9 cellular contexts compared by ENCODE assay signal in genomic region chr17:35448899-35449227, GRCh38. TPM values are rescaled to one million over a fixed set of nuclear protein-coding genes. Genes with fewer than 3 reads are reported as not detected.
DNase-seq lines count a peak whose midpoint lies in the region; ATAC-seq and TF ChIP-seq lines count a peak whose summit lies in the region.
"Had no signal": no experiment of that assay in that cellular context is flagged by ENCODE, and none has a peak within 500 bp of the region (broad histone marks: within the 10 kb centered on the region; RNA-seq: fewer than 3 reads in every experiment).

No MANE protein-coding gene starts in this region.

- H3K36me3 ChIP-seq in lower lobe of right lung (no peaks in the 10 kb centered on the region), thymus (ENCODE audit: control insufficient read depth, insufficient read depth) (no peaks in the 10 kb centered on the region), gastroesophageal sphincter (no peaks in the 10 kb centered on the region)

- H3K4me1 ChIP-seq in lower lobe of right lung (peaks cover 14% of the 10 kb centered on the region), thymus (ENCODE audit: control insufficient read depth, insufficient read depth, low read length) (peaks cover 6% of the 10 kb centered on the region), gastroesophageal sphincter (peaks cover 0 to 26% (median 0%) of the 10 kb centered on the region in 3 donors)

- TF ChIP-seq EP300 in gastroesophageal sphincter (IDR thresholded peaks at IDR 0.05), result no peak

- peak overlapping the region; percentile 73 for H3K4me3 Mint-ChIP-seq in activated T-cell treated with anti-CD3 and anti-CD28 coated beads, Interleukin-2, amount 50 U/mL, for 24 hours
- H3K4me3 Mint-ChIP-seq in activated naive CD8-positive, alpha-beta T cell treated with anti-CD3 and anti-CD28 coated beads for 36 hours, result no peak overlapping the region

- H3K27me3 Mint-ChIP-seq in activated T-cell treated with anti-CD3 and anti-CD28 coated beads, Interleukin-2, amount 50 U/mL, for 24 hours, result no peaks in the 10 kb centered on the region
- no peaks in the 10 kb centered on the region for H3K27me3 Mint-ChIP-seq in activated naive CD8-positive, alpha-beta T cell treated with anti-CD3 and anti-CD28 coated beads for 36 hours

- peak overlapping the region; percentile 81 for H3K27ac Mint-ChIP-seq in activated T-cell treated with anti-CD3 and anti-CD28 coated beads, Interleukin-2, amount 50 U/mL, for 24 hours
- peak overlapping the region; percentile 76 for H3K27ac Mint-ChIP-seq in activated naive CD8-positive, alpha-beta T cell treated with anti-CD3 and anti-CD28 coated beads for 36 hours

- H3K4me1 Mint-ChIP-seq in activated T-cell treated with anti-CD3 and anti-CD28 coated beads, Interleukin-2, amount 50 U/mL, for 24 hours (ENCODE audit: low read depth), result peaks cover 27% of the 10 kb centered on the region
- H3K4me1 Mint-ChIP-seq in activated naive CD8-positive, alpha-beta T cell treated with anti-CD3 and anti-CD28 coated beads for 36 hours, result peaks cover 11% of the 10 kb centered on the region

- H3K27me3 ChIP-seq in lower lobe of right lung (ENCODE audit: low read depth) (peaks cover 8% of the 10 kb centered on the region), thymus (ENCODE audit: control insufficient read depth, insufficient read depth) (peaks cover 4% of the 10 kb centered on the region), gastroesophageal sphincter (peaks cover 44% of the 10 kb centered on the region)

- intact Hi-C loops in lower lobe of right lung (cut with DNase I), result no loop called here

- no peak for DNase-seq in activated T-cell treated with anti-CD3 and anti-CD28 coated beads, Interleukin-2, amount 50 U/mL, for 24 hours
- DNase-seq in activated T-cell treated with anti-CD3 and anti-CD28 coated beads for 4 hours (no peak), lower lobe of right lung (no peak), NCI-H1048 (lab: John Stamatoyannopoulos, UW) (no peak)
- no peak for DNase-seq in activated naive CD8-positive, alpha-beta T cell treated with anti-CD3 and anti-CD28 coated beads for 36 hours
- DNase-seq: NCI-H446 treated with DMSO at 0.1 percent for 48 hours had no signal

- H3K27ac ChIP-seq in lower lobe of right lung (peak overlapping the region; percentile 76), thymus (ENCODE audit: low read depth) (no peak overlapping the region), gastroesophageal sphincter (peak overlapping the region in 2 of 4 donors; percentile 38 to 74)

- H3K9me3 ChIP-seq in lower lobe of right lung, result no peaks in the 10 kb centered on the region
- no peaks in the 10 kb centered on the region for H3K9me3 ChIP-seq in thymus (ENCODE audit: control insufficient read depth)
- no peaks in the 10 kb centered on the region for H3K9me3 ChIP-seq in gastroesophageal sphincter

- peak; percentile 5 to 8 for ATAC-seq in lower lobe of right lung
- no peak for ATAC-seq in gastroesophageal sphincter
- ATAC-seq in GM18873 (IDR thresholded peaks at IDR 0.05; ENCODE audit: low FRiP score, unreplicated experiment), result no peak

- no peaks in the 10 kb centered on the region for H3K36me3 Mint-ChIP-seq in activated T-cell treated with anti-CD3 and anti-CD28 coated beads, Interleukin-2, amount 50 U/mL, for 24 hours (ENCODE audit: low read depth)
- H3K36me3 Mint-ChIP-seq in activated naive CD8-positive, alpha-beta T cell treated with anti-CD3 and anti-CD28 coated beads for 36 hours, result peaks cover 14% of the 10 kb centered on the region

- no peak for TF ChIP-seq POLR2A in gastroesophageal sphincter (IDR thresholded peaks at IDR 0.05)

- H3K9me3 Mint-ChIP-seq in activated T-cell treated with anti-CD3 and anti-CD28 coated beads, Interleukin-2, amount 50 U/mL, for 24 hours, result no peaks in the 10 kb centered on the region
- H3K9me3 Mint-ChIP-seq in activated naive CD8-positive, alpha-beta T cell treated with anti-CD3 and anti-CD28 coated beads for 36 hours, result no peaks in the 10 kb centered on the region

- 17% methylated on average over 16 of the region's 16 CpGs for WGBS in thymus
- 30 to 40% methylated on average over 2 to 12 of the region's 16 CpGs for WGBS in gastroesophageal sphincter (ENCODE audit: low coverage in 1 of 2), 2 donors

- TF ChIP-seq CTCF in lower lobe of right lung (IDR thresholded peaks at IDR 0.05), result no peak
- no peak for TF ChIP-seq CTCF in gastroesophageal sphincter (IDR thresholded peaks at IDR 0.05)

- H3K4me3 ChIP-seq in lower lobe of right lung, result peak overlapping the region; percentile 67
- H3K4me3 ChIP-seq in thymus (ENCODE audit: low read length), result peak overlapping the region; percentile 73
- peak overlapping the region in 1 of 2 donors; percentile 54 for H3K4me3 ChIP-seq in gastroesophageal sphincter

RNA-seq across cellular contexts. Expression of gene SLFN13, which starts 0.3 kb away (rescaled TPM):
- 10 to 100 TPM; 22.0 to 22.1 TPM for total RNA-seq in activated naive CD8-positive, alpha-beta T cell treated with anti-CD3 and anti-CD28 coated beads for 36 hours
- total RNA-seq in lower lobe of right lung (27.1 TPM), gastroesophageal sphincter (10 to 100 TPM in 1 of 4 donors, 1 to 10 TPM in 3; 1.9 to 12.3 (median 5.0) TPM)
- polyA plus RNA-seq in thymus, result 4.2 TPM

RNA-seq across cellular contexts. Expression of gene SLFN12, which starts 16.6 kb away (rescaled TPM):
- total RNA-seq in activated naive CD8-positive, alpha-beta T cell treated with anti-CD3 and anti-CD28 coated beads for 36 hours, result 1 to 10 TPM; 6.0 to 8.6 TPM
- total RNA-seq in lower lobe of right lung, result 16.7 TPM
- polyA plus RNA-seq in thymus, result 3.4 TPM
- 10 to 100 TPM in 1 of 4 donors, 1 to 10 TPM in 3; 3.6 to 10.2 (median 6.9) TPM for total RNA-seq in gastroesophageal sphincter

Comparison
In these comparisons a context has a peak if more than half of its experiments do, and no peak if none do; other contexts are left out.
1. ATAC-seq: peak in lower lobe of right lung (2 of 2); none in gastroesophageal sphincter (single experiment) and GM18873 (single experiment).